8 cellular contexts compared by ENCODE assay signal in the genomic region with DNA sequence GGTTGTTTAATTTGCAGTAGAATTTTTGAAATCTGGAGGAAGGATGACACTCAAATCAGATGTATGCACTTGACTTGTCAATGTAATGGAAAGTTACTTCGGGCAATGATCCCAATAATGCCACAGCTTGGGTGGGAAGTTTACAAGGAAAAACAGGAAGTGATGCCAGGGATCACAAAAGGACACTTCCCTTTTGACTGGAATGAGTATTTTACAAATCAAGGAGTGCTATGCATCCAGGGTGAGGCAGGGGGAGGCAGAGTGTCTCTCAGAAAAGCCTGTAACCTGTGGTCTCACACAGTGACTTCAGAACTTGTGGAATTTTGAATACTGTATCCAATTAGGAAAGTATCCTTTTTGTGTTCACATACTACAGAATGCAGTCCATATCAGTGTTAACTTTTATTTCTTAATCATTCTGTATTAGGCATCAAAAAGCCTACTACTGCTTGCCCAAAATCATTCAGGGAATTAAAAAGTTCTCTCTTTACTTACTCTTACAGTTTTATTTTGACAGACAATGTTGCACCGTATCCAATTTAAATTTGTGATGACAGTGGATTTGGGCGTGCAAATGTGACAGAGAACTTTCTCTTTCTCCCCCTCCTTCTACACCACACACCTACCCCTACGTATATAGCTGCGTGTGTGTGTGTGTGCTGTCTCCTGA.
DNase-seq lines count a peak whose midpoint lies in the region; ATAC-seq and TF ChIP-seq lines count a peak whose summit lies in the region.

No MANE protein-coding gene starts in this region.

- H3K27ac ChIP-seq in VCaP = no peak overlapping the region
- H3K27ac ChIP-seq in tibial artery = no peak overlapping the region

- H3K4me1 ChIP-seq in tibial artery = no peaks in the 10 kb centered on the region

- H3K27me3 Mint-ChIP-seq in activated naive CD8-positive, alpha-beta T cell treated with anti-CD3 and anti-CD28 coated beads, Interleukin-2, amount 50 U/mL, for 24 hours = no peaks in the 10 kb centered on the region

- no peaks in the 10 kb centered on the region for H3K36me3 ChIP-seq in tibial artery

- intact Hi-C loops in tibial artery (cut with DNase I; ENCODE audit: low total_unique reads) = no loop called here

- H3K27me3 ChIP-seq in tibial artery = no peaks in the 10 kb centered on the region

- DNase-seq in COLO829 (ENCODE audit: low spot score) (peak; percentile 64), HuH-7.5 (ENCODE audit: low spot score) (peak; percentile 35), iPS DF 19.7 (ENCODE audit: low read depth, low spot score) (peak; percentile 35), tibial artery (peak in 1 of 2 donors; percentile 37), NCI-H128 (lab: John Stamatoyannopoulos, UW; ENCODE audit: unreplicated experiment) (no peak), epidermal melanocyte (ENCODE audit: insufficient read length, low spot score) (no peak)
- no peak for DNase-seq in activated naive CD8-positive, alpha-beta T cell treated with anti-CD3 and anti-CD28 coated beads, Interleukin-2, amount 50 U/mL, for 24 hours

- ATAC-seq in activated naive CD8-positive, alpha-beta T cell treated with anti-CD3 and anti-CD28 coated beads, Interleukin-2, amount 50 U/mL, for 24 hours = no peak

- TF ChIP-seq CTCF in VCaP (conservative IDR thresholded peaks at IDR 0.05) (peak; percentile 86), tibial artery (IDR thresholded peaks at IDR 0.05) (peak; percentile 39 to 41)

- H3K9me3 ChIP-seq in tibial artery = no peaks in the 10 kb centered on the region

- H3K9me3 Mint-ChIP-seq in activated naive CD8-positive, alpha-beta T cell treated with anti-CD3 and anti-CD28 coated beads, Interleukin-2, amount 50 U/mL, for 24 hours = no peaks in the 10 kb centered on the region

- no peak overlapping the region for H3K27ac Mint-ChIP-seq in activated naive CD8-positive, alpha-beta T cell treated with anti-CD3 and anti-CD28 coated beads, Interleukin-2, amount 50 U/mL, for 24 hours

- no peak overlapping the region for H3K4me3 ChIP-seq in tibial artery

- no peaks in the 10 kb centered on the region for H3K4me1 Mint-ChIP-seq in activated naive CD8-positive, alpha-beta T cell treated with anti-CD3 and anti-CD28 coated beads, Interleukin-2, amount 50 U/mL, for 24 hours

- no peaks in the 10 kb centered on the region for H3K36me3 Mint-ChIP-seq in activated naive CD8-positive, alpha-beta T cell treated with anti-CD3 and anti-CD28 coated beads, Interleukin-2, amount 50 U/mL, for 24 hours (ENCODE audit: low read depth)

- H3K4me3 Mint-ChIP-seq in activated naive CD8-positive, alpha-beta T cell treated with anti-CD3 and anti-CD28 coated beads, Interleukin-2, amount 50 U/mL, for 24 hours = no peak overlapping the region

Comparison
In these comparisons a context has a peak if more than half of its experiments do, and no peak if none do; other contexts are left out.
1. DNase-seq: peak in COLO829 (single experiment), HuH-7.5 (single experiment) and iPS DF 19.7 (single experiment); none in NCI-H128 (single experiment), epidermal melanocyte (single experiment) and activated naive CD8-positive, alpha-beta T cell treated with anti-CD3 and anti-CD28 coated beads, Interleukin-2, amount 50 U/mL, for 24 hours (single experiment).